ENCODE assay signal across 16 cellular contexts in the genomic region with DNA sequence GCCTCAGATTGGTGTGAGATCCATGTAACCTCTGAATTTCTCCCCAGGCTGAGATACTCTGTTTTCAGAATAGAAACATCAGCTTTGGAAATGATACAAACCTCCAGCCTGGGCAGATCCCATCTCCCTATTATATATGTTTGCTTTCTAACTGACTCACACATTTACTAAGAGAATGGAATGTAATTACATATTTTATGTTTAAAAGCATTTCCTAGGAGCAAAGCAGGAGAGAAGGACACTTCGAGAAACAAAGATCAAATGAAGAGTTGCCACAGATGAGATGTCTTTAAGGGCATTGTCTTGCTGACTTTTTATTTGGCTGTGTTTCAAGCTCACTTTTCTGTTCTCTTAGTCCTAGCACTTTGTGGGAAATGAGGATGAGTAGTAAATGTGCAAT.
DNase-seq lines count a peak whose midpoint lies in the region.
"Had no signal": no experiment of that assay in that cellular context is flagged by ENCODE, and none has a peak within 500 bp of the region (broad histone marks: within the 10 kb centered on the region; RNA-seq: fewer than 3 reads in every experiment).

No MANE protein-coding gene starts in this region.

- no peak overlapping the region for H3K9ac ChIP-seq in GM23248
- H3K9ac ChIP-seq in skeletal muscle satellite cell (ENCODE audit: low read depth, low read length), result peak overlapping the region; percentile 22

- H3K4me3 ChIP-seq in GM23248, result peak overlapping the region; percentile 2; the same call in 1 of the 2 replicates
- H3K4me3 ChIP-seq in skeletal muscle satellite cell (ENCODE audit: low read length), result no peak overlapping the region
- H3K4me3 ChIP-seq: psoas muscle, tibial nerve had no signal

- H3K36me3 Mint-ChIP-seq in activated T-helper 1 cell treated with anti-CD3 and anti-CD28 coated beads, Interleukin-12 subunit alpha, Interleukin-12 subunit beta, Interleukin-2, Interleukin-4 antibody, amounts not matched to agents 30 ng/mL and 10 ng/mL and 1 ng/mL, durations not matched to agents 14 hours and 24 hours and 36 hours (ENCODE audit: low read depth), result no peaks in the 10 kb centered on the region
- H3K36me3 Mint-ChIP-seq: CD8-positive, alpha-beta memory T cell; IgD-negative memory B cell; naive B cell had no signal

- H3K4me1 Mint-ChIP-seq in activated T-helper 1 cell treated with anti-CD3 and anti-CD28 coated beads, Interleukin-12 subunit alpha, Interleukin-12 subunit beta, Interleukin-2, Interleukin-4 antibody, amounts not matched to agents 30 ng/mL and 10 ng/mL and 1 ng/mL, durations not matched to agents 14 hours and 24 hours and 36 hours (ENCODE audit: low read depth), result no peaks in the 10 kb centered on the region
- H3K4me1 Mint-ChIP-seq: CD8-positive, alpha-beta memory T cell; IgD-negative memory B cell; naive B cell had no signal

- H3K4me1 ChIP-seq in GM23248 (ENCODE audit: insufficient read depth) (peaks cover 21% of the 10 kb centered on the region), skeletal muscle satellite cell (ENCODE audit: control insufficient read depth, insufficient read depth, low read length) (peaks cover 31% of the 10 kb centered on the region)
- H3K4me1 ChIP-seq: psoas muscle, tibial nerve had no signal

- no peaks in the 10 kb centered on the region for H4K20me1 ChIP-seq in GM23248 (ENCODE audit: insufficient read depth)

- peaks cover 18% of the 10 kb centered on the region for H3F3A ChIP-seq in GM23248 (ENCODE audit: insufficient read depth)

- no peaks in the 10 kb centered on the region for H3K79me2 ChIP-seq in GM23248 (ENCODE audit: insufficient read depth)

- H3K27me3 ChIP-seq in GM23248 (replicated peaks; ENCODE audit: insufficient read depth), result no peaks in the 10 kb centered on the region
- no peaks in the 10 kb centered on the region for H3K27me3 ChIP-seq in skeletal muscle satellite cell (ENCODE audit: control insufficient read depth, insufficient read depth, low read length)
- H3K27me3 ChIP-seq: tibial nerve had no signal

- DNase-seq in GM23248, result peak; percentile 60
- DNase-seq in RPMI7951 (ENCODE audit: low read depth), result peak; percentile 3
- DNase-seq in fibroblast of gingiva (ENCODE audit: low read depth), result peak; percentile 54
- DNase-seq in effector CD4-positive, alpha-beta T cell, result no peak
- no peak for DNase-seq in activated T-helper 1 cell treated with anti-CD3 and anti-CD28 coated beads, Interleukin-12 subunit alpha, Interleukin-12 subunit beta, Interleukin-2, Interleukin-4 antibody, amounts not matched to agents 30 ng/mL and 10 ng/mL and 1 ng/mL, durations not matched to agents 14 hours and 24 hours and 36 hours (ENCODE audit: low spot score)
- no peak for DNase-seq in stimulated activated CD4-positive, alpha-beta T cell treated with anti-CD3 and anti-CD28 coated beads, Interleukin-1b, Interleukin-23, amount 100 ng/mL, for 48 hours
- DNase-seq: activated naive CD4-positive, alpha-beta T cell; CD8-positive, alpha-beta memory T cell; GDM1; naive B cell; NCI-H1092 treated with DMSO at 0.1 percent for 48 hours; psoas muscle; SW 1271 had no signal

- H3K36me3 ChIP-seq in GM23248 (ENCODE audit: low read depth), result no peaks in the 10 kb centered on the region
- H3K36me3 ChIP-seq in skeletal muscle satellite cell (ENCODE audit: insufficient read depth, low read length), result no peaks in the 10 kb centered on the region
- H3K36me3 ChIP-seq: tibial nerve had no signal

- no peaks in the 10 kb centered on the region for H3K9me3 ChIP-seq in GM23248 (ENCODE audit: low read depth)
- H3K9me3 ChIP-seq in skeletal muscle satellite cell (replicated peaks; ENCODE audit: low read length), result no peaks in the 10 kb centered on the region
- H3K9me3 ChIP-seq: psoas muscle, tibial nerve had no signal

- H3K9me2 ChIP-seq in GM23248 (ENCODE audit: insufficient read depth), result no peaks in the 10 kb centered on the region

- H3K4me2 ChIP-seq in GM23248 (ENCODE audit: unreplicated experiment) (peak overlapping the region; percentile 30), skeletal muscle satellite cell (ENCODE audit: low read length) (peak overlapping the region; percentile 57)

- H3K27ac ChIP-seq in GM23248, result peak overlapping the region; percentile 22
- H3K27ac ChIP-seq: psoas muscle, tibial nerve had no signal

- H3K9me3 Mint-ChIP-seq in activated T-helper 1 cell treated with anti-CD3 and anti-CD28 coated beads, Interleukin-12 subunit alpha, Interleukin-12 subunit beta, Interleukin-2, Interleukin-4 antibody, amounts not matched to agents 30 ng/mL and 10 ng/mL and 1 ng/mL, durations not matched to agents 14 hours and 24 hours and 36 hours, result no peaks in the 10 kb centered on the region

- in situ Hi-C loops in GM23248 (cut with MboI), result no loop called here

- intact Hi-C loops in activated T-helper 1 cell treated with anti-CD3 and anti-CD28 coated beads, Interleukin-12 subunit alpha, Interleukin-12 subunit beta, Interleukin-2, Interleukin-4 antibody, amounts not matched to agents 30 ng/mL and 10 ng/mL and 1 ng/mL, durations not matched to agents 14 hours and 24 hours and 36 hours (cut with micrococcal nuclease), result no loop called here

- H3K27ac Mint-ChIP-seq in activated T-helper 1 cell treated with anti-CD3 and anti-CD28 coated beads, Interleukin-12 subunit alpha, Interleukin-12 subunit beta, Interleukin-2, Interleukin-4 antibody, amounts not matched to agents 30 ng/mL and 10 ng/mL and 1 ng/mL, durations not matched to agents 14 hours and 24 hours and 36 hours, result no peak overlapping the region
- H3K27ac Mint-ChIP-seq: CD8-positive, alpha-beta memory T cell; IgD-negative memory B cell; naive B cell had no signal

- WGBS in GM23248 (ENCODE audit: low coverage in 1 of 2, low lambda C conversion rate in 2 of 2, missing lambda C conversion rate in 2 of 2), 2 experiments, result 3 to 6% methylated on average over 1 of the region's 1 CpG

- H3K4me3 Mint-ChIP-seq in activated T-helper 1 cell treated with anti-CD3 and anti-CD28 coated beads, Interleukin-12 subunit alpha, Interleukin-12 subunit beta, Interleukin-2, Interleukin-4 antibody, amounts not matched to agents 30 ng/mL and 10 ng/mL and 1 ng/mL, durations not matched to agents 14 hours and 24 hours and 36 hours, result no peak overlapping the region
- H3K4me3 Mint-ChIP-seq: CD8-positive, alpha-beta memory T cell; IgD-negative memory B cell; naive B cell had no signal

- H3K27me3 Mint-ChIP-seq in activated T-helper 1 cell treated with anti-CD3 and anti-CD28 coated beads, Interleukin-12 subunit alpha, Interleukin-12 subunit beta, Interleukin-2, Interleukin-4 antibody, amounts not matched to agents 30 ng/mL and 10 ng/mL and 1 ng/mL, durations not matched to agents 14 hours and 24 hours and 36 hours (ENCODE audit: insufficient read depth), result no peaks in the 10 kb centered on the region
- H3K27me3 Mint-ChIP-seq: CD8-positive, alpha-beta memory T cell; IgD-negative memory B cell; naive B cell had no signal

- no peak overlapping the region for H2AFZ ChIP-seq in GM23248

Comparison
In these comparisons a context has a peak if more than half of its experiments do, and no peak if none do; other contexts are left out.
1. DNase-seq: peak in GM23248 (single experiment), RPMI7951 (single experiment) and fibroblast of gingiva (single experiment); none in effector CD4-positive, alpha-beta T cell (single experiment), activated T-helper 1 cell treated with anti-CD3 and anti-CD28 coated beads, Interleukin-12 subunit alpha, Interleukin-12 subunit beta, Interleukin-2, Interleukin-4 antibody, amounts not matched to agents 30 ng/mL and 10 ng/mL and 1 ng/mL, durations not matched to agents 14 hours and 24 hours and 36 hours (single experiment) and stimulated activated CD4-positive, alpha-beta T cell treated with anti-CD3 and anti-CD28 coated beads, Interleukin-1b, Interleukin-23, amount 100 ng/mL, for 48 hours (single experiment).